Comparison of ENCODE assay signal across 8 cellular contexts in genomic region chr22:46116491-46116958, GRCh38. TPM values are rescaled to one million over a fixed set of nuclear protein-coding genes. Genes with fewer than 3 reads are reported as not detected.
DNase-seq lines count a peak whose midpoint lies in the region; ATAC-seq and TF ChIP-seq lines count a peak whose summit lies in the region.

No MANE protein-coding gene starts in this region.

- peaks cover 17% of the 10 kb centered on the region; the same call in 1 of the 2 replicates for H3K36me3 ChIP-seq in Loucy (ENCODE audit: insufficient read depth, low read length)
- peaks cover 0 to 30% (median 15%) of the 10 kb centered on the region in 9 donors for H3K36me3 ChIP-seq in heart right ventricle
- peaks cover 20% of the 10 kb centered on the region for H3K36me3 ChIP-seq in upper lobe of right lung

- H3K27me3 ChIP-seq in Loucy (ENCODE audit: insufficient read depth, low read length, poor library complexity, severe bottlenecking) (no peaks in the 10 kb centered on the region), heart right ventricle (no peaks in the 10 kb centered on the region), upper lobe of right lung (no peaks in the 10 kb centered on the region)

- no peak overlapping the region for H3K4me3 ChIP-seq in Loucy (ENCODE audit: low read length, poor library complexity, severe bottlenecking)
- peak overlapping the region in 1 of 10 donors; percentile 2 for H3K4me3 ChIP-seq in heart right ventricle
- no peak overlapping the region for H3K4me3 ChIP-seq in upper lobe of right lung

- H4K20me1 ChIP-seq in Loucy (ENCODE audit: insufficient read depth, low read length, poor library complexity, severe bottlenecking): peaks cover 7% of the 10 kb centered on the region

- H3K4me1 ChIP-seq in Loucy (ENCODE audit: insufficient read depth, low read length, poor library complexity, severe bottlenecking) (peaks cover 26% of the 10 kb centered on the region), heart right ventricle (peaks cover 28 to 71% (median 54%) of the 10 kb centered on the region in 9 donors), upper lobe of right lung (peaks cover 20% of the 10 kb centered on the region)

- no peaks in the 10 kb centered on the region for H3K79me2 ChIP-seq in Loucy (ENCODE audit: insufficient read depth, low read length)

- peak in 2 of 3 experiments; percentile 19 to 80 for DNase-seq in NCI-H1417 (lab: John Stamatoyannopoulos, UW)
- no peak for DNase-seq in NCI-H1417 treated with DMSO at 0.1 percent for 48 hours (lab: John Stamatoyannopoulos, UW)
- peak; percentile 56 to 78 (median 75) for DNase-seq in T-helper 2 cell
- DNase-seq in amniotic stem cell (lab: John Stamatoyannopoulos, UW): peak; percentile 68
- peak; percentile 95 to 96 for DNase-seq in heart right ventricle
- peak; percentile 63 for DNase-seq in pulmonary artery endothelial cell (ENCODE audit: low read depth, low spot score)
- DNase-seq in upper lobe of right lung: peak; percentile 97

- 9 to 12% methylated on average over 28 of the region's 28 CpGs for WGBS in heart right ventricle, 2 donors

- H2AFZ ChIP-seq in Loucy (ENCODE audit: low read length): no peak overlapping the region

- H3K9ac ChIP-seq in Loucy (ENCODE audit: low read depth, low read length, poor library complexity, severe bottlenecking): no peak overlapping the region

- H3K4me2 ChIP-seq in Loucy (ENCODE audit: low read depth, low read length, poor library complexity, severe bottlenecking): peak overlapping the region; percentile 23

- peak overlapping the region; percentile 20 to 94 (median 78) for H3K27ac ChIP-seq in heart right ventricle
- peak overlapping the region; percentile 66 for H3K27ac ChIP-seq in upper lobe of right lung

- no peaks in the 10 kb centered on the region for H3K9me2 ChIP-seq in Loucy (replicated peaks; ENCODE audit: low read depth, low read length)

- intact Hi-C loops in heart right ventricle (cut with DNase I) (loop anchor here (1.0 to 5.0 kb wide), 5 partner anchors 110 to 122 kb away; no protein-coding TSS in a partner anchor), upper lobe of right lung (cut with DNase I) (loop anchor here (2.0 kb wide), 1 partner anchor 112 kb away; no protein-coding TSS in a partner anchor)

- peak; percentile 73 to 87 (median 82) for ATAC-seq in heart right ventricle
- ATAC-seq in upper lobe of right lung: peak; percentile 90

- no peaks in the 10 kb centered on the region for H3F3A ChIP-seq in Loucy (ENCODE audit: low read depth)

- H3K9me3 ChIP-seq in Loucy (ENCODE audit: insufficient read depth, low read depth, low read length) (no peaks in the 10 kb centered on the region), heart right ventricle (no peaks in the 10 kb centered on the region), upper lobe of right lung (no peaks in the 10 kb centered on the region)

- TF ChIP-seq CTCF in Loucy (conservative IDR thresholded peaks at IDR 0.05; ENCODE audit: low read length) (peak; percentile 97), heart right ventricle (IDR thresholded peaks at IDR 0.05) (peak; percentile 70 to 84 (median 77)), upper lobe of right lung (IDR thresholded peaks at IDR 0.05) (peak; percentile 69)

RNA-seq across cellular contexts. Expression of gene PPARA, which starts 33.8 kb away (rescaled TPM):
- total RNA-seq in heart right ventricle (10 to 100 TPM; 69.0 to 89.5 (median 81.1) TPM), pulmonary artery endothelial cell (7.1 and 7.5 TPM in 2 replicates), upper lobe of right lung (18.4 TPM)
- 10 to 100 TPM; 15.5 to 20.3 TPM for polyA plus RNA-seq in heart right ventricle
